ENCODE assay signal across 12 cellular contexts in the genomic region with DNA sequence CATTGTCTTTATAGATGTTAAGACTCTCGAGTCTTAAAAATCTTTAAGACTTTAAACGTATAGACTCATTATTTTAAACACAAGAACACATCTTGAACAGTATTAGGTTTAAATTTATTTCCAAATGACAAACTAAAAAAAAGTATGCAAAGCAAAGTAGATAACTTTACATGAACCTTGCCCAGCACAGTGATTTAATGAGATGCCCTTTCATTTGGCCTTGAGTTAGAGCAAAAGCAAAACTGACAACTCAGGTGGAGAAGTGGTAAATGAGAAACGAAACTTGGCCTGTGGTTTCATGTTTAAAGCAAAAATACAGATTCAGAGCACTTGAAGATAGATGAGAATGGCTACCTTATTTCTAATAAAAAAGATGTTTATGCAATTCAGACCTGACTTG. TPM values are rescaled to one million over a fixed set of nuclear protein-coding genes. Genes with fewer than 3 reads are reported as not detected.
A peak's percentile ranks its signal among the peaks of the same experiment; 100 is the strongest.
DNase-seq lines count a peak whose midpoint lies in the region; ATAC-seq and TF ChIP-seq lines count a peak whose summit lies in the region.
"Had no signal": no experiment of that assay in that cellular context is flagged by ENCODE, and none has a peak within 500 bp of the region (broad histone marks: within the 10 kb centered on the region; RNA-seq: fewer than 3 reads in every experiment).

No MANE protein-coding gene starts in this region.

- no peak overlapping the region for H3K27ac ChIP-seq in caudate nucleus (ENCODE audit: low read depth, low read length)
- H3K27ac ChIP-seq: A549, left lung had no signal

- DNase-seq in activated CD4-positive, alpha-beta T cell treated with anti-CD3 and anti-CD28 coated beads for 36 hours, result no peak
- DNase-seq in activated CD4-positive, alpha-beta T cell treated with anti-CD3 and anti-CD28 coated beads, Interleukin-2, amount 50 U/mL, for 1 hour, result no peak
- DNase-seq in natural killer cell (no peak), caudate nucleus (lab: John Stamatoyannopoulos, UW) (no peak), LoVo (ENCODE audit: low spot score) (no peak), cerebellar nuclear complex (lab: John Stamatoyannopoulos, UW) (no peak)
- DNase-seq: left lung, NCI-H226 had no signal

- peak; percentile 47 for ATAC-seq in activated CD4-positive, alpha-beta T cell treated with anti-CD3 and anti-CD28 coated beads for 36 hours
- ATAC-seq in HG02588 (IDR thresholded peaks at IDR 0.05; ENCODE audit: unreplicated experiment) (peak; percentile 54), HG03575 (IDR thresholded peaks at IDR 0.05; ENCODE audit: extremely low read depth, insufficient number of reproducible peaks, low FRiP score, unreplicated experiment) (peak; percentile 25), natural killer cell (peak; percentile 31 to 56 (median 46))
- ATAC-seq: A549, left lung had no signal

- H3K4me3 Mint-ChIP-seq in activated CD4-positive, alpha-beta T cell treated with anti-CD3 and anti-CD28 coated beads for 36 hours, result no peak overlapping the region
- H3K4me3 Mint-ChIP-seq in natural killer cell, result no peak overlapping the region

- POLR2A ChIA-PET in activated CD4-positive, alpha-beta T cell treated with anti-CD3 and anti-CD28 coated beads for 36 hours (lab: Charles Lee), result no interaction called here

- H3K27ac Mint-ChIP-seq in activated CD4-positive, alpha-beta T cell treated with anti-CD3 and anti-CD28 coated beads for 36 hours, result peak overlapping the region; percentile 5
- peak overlapping the region in 1 of 2 donors; percentile 3 for H3K27ac Mint-ChIP-seq in natural killer cell

- no peaks in the 10 kb centered on the region for H3K9me3 Mint-ChIP-seq in activated CD4-positive, alpha-beta T cell treated with anti-CD3 and anti-CD28 coated beads for 36 hours (ENCODE audit: low read depth)
- no peaks in the 10 kb centered on the region for H3K9me3 Mint-ChIP-seq in natural killer cell

- CTCF ChIA-PET in activated CD4-positive, alpha-beta T cell treated with anti-CD3 and anti-CD28 coated beads for 36 hours (lab: Charles Lee), result interaction anchor here (1.4 to 1.9 kb wide), 2 partner anchors 10 to 16 kb away, joined by 4 to 8 read pairs; no protein-coding TSS in a partner anchor

- no peak for TF ChIP-seq CTCF in natural killer cell (IDR thresholded peaks at IDR 0.05)

- peaks cover 53% of the 10 kb centered on the region for H3K4me1 Mint-ChIP-seq in activated CD4-positive, alpha-beta T cell treated with anti-CD3 and anti-CD28 coated beads for 36 hours
- H3K4me1 Mint-ChIP-seq in natural killer cell, result peaks cover 6% of the 10 kb centered on the region in 2 donors

- intact Hi-C loops in activated CD4-positive, alpha-beta T cell treated with anti-CD3 and anti-CD28 coated beads for 36 hours (cut with DNase I, micrococcal nuclease), result loop anchor here (1.0 kb wide), 1 partner anchor 16 kb away; no protein-coding TSS in a partner anchor
- intact Hi-C loops in natural killer cell (cut with micrococcal nuclease), result no loop called here

- no peaks in the 10 kb centered on the region for H3K27me3 Mint-ChIP-seq in activated CD4-positive, alpha-beta T cell treated with anti-CD3 and anti-CD28 coated beads for 36 hours
- H3K27me3 Mint-ChIP-seq in natural killer cell (ENCODE audit: low read depth in 2 of 2), result no peaks in the 10 kb centered on the region

- H3K36me3 Mint-ChIP-seq in activated CD4-positive, alpha-beta T cell treated with anti-CD3 and anti-CD28 coated beads for 36 hours (ENCODE audit: low read depth), result peaks cover 2% of the 10 kb centered on the region
- no peaks in the 10 kb centered on the region for H3K36me3 Mint-ChIP-seq in natural killer cell

RNA-seq across cellular contexts. Expression of a gene that starts 8.6 kb away (rescaled TPM):
- total RNA-seq in activated CD4-positive, alpha-beta T cell treated with anti-CD3 and anti-CD28 coated beads for 36 hours, result 1 to 10 TPM; 1.1 to 1.3 TPM
- total RNA-seq in natural killer cell, result 10 to 100 TPM in 1 of 3 donors, 1 to 10 TPM in 1, under 1 TPM in 1; 0.97 to 32.8 (median 1.5) TPM
- total RNA-seq: urinary bladder had no signal

RNA-seq across cellular contexts. Expression of a gene that starts 17.6 kb away (rescaled TPM):
- 100 to 1,000 TPM; 153 to 171 TPM for total RNA-seq in activated CD4-positive, alpha-beta T cell treated with anti-CD3 and anti-CD28 coated beads for 36 hours
- total RNA-seq in natural killer cell, result 100 to 1,000 TPM; 175 to 220 (median 219) TPM

RNA-seq across cellular contexts. Expression of a gene that starts 42.9 kb away (rescaled TPM):
- total RNA-seq in activated CD4-positive, alpha-beta T cell treated with anti-CD3 and anti-CD28 coated beads for 36 hours, result not detected
- total RNA-seq in natural killer cell, result not detected
- total RNA-seq: left lung, urinary bladder had no signal

RNA-seq across cellular contexts. Expression of a gene that starts 53.1 kb away (rescaled TPM):
- total RNA-seq in activated CD4-positive, alpha-beta T cell treated with anti-CD3 and anti-CD28 coated beads for 36 hours, result 10 to 100 TPM; 40.3 to 41.9 TPM
- 10 to 100 TPM in 2 of 3 donors, 1 to 10 TPM in 1; 7.6 to 12.7 (median 12.2) TPM for total RNA-seq in natural killer cell
